21 cellular contexts compared by ENCODE assay signal in the genomic region with DNA sequence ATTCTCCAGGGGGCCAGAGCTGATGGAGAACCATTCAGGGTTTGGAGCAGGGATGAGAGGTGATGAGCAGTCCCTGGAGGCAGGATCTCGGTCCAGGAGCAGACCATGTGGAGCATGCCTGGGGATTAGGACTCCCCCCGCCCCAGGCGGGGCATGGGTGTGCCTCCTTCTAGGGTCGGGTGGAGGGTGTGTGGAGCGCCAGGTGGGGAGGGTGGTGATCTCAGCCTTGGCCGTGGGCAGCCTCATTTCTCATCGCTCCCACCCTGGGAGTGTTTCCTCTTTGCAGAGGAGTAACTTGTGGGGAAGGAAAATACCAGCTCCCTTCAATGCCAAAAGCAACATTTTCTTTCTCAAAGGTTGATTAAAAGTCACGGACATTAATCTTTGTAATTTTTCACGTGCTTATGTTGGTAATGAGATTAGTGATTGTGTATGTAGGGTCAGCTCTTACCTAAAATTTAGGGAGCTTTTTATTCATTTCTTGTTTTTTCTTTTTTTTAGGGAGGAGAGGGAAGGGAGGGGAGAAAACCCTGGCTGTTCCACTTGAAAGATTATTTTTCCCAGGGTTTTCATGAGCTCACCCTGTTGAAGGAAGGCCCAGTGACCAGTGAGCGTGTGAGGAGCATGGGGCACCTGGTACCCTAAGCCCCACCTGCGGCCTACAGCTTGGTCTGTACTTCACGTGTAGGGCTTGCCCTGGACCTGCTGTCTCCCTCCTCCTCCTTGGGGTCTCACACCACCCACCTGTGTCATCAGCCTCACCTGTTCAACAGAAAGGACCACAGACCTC. TPM values are rescaled to one million over a fixed set of nuclear protein-coding genes. Genes with fewer than 3 reads are reported as not detected.
DNase-seq lines count a peak whose midpoint lies in the region; ATAC-seq and TF ChIP-seq lines count a peak whose summit lies in the region.
"Had no signal": no experiment of that assay in that cellular context is flagged by ENCODE, and none has a peak within 500 bp of the region (broad histone marks: within the 10 kb centered on the region; RNA-seq: fewer than 3 reads in every experiment).

No MANE protein-coding gene starts in this region.

- intact Hi-C loops in esophagus squamous epithelium (cut with DNase I) = no loop called here
- intact Hi-C loops in activated CD4-positive, alpha-beta T cell treated with anti-CD3 and anti-CD28 coated beads for 36 hours (cut with DNase I, micrococcal nuclease) = no loop called here

- TF ChIP-seq CTCF in esophagus squamous epithelium (IDR thresholded peaks at IDR 0.05) (no peak), lung (IDR thresholded peaks at IDR 0.05; ENCODE audit: control extremely low read depth, extremely low read depth) (no peak), type B pancreatic cell (conservative IDR thresholded peaks at IDR 0.05) (no peak)

- H3K4me3 ChIP-seq in esophagus squamous epithelium = no peak overlapping the region
- no peak overlapping the region for H3K4me3 ChIP-seq in lung
- H3K4me3 ChIP-seq in HAP-1 = no peak overlapping the region
- H3K4me3 ChIP-seq in Karpas-422 (ENCODE audit: low read length) = no peak overlapping the region

- no peaks in the 10 kb centered on the region for H3K79me2 ChIP-seq in Karpas-422 (ENCODE audit: low read length)

- H3K36me3 Mint-ChIP-seq in type B pancreatic cell = no peaks in the 10 kb centered on the region
- H3K36me3 Mint-ChIP-seq in activated CD4-positive, alpha-beta T cell treated with anti-CD3 and anti-CD28 coated beads for 36 hours (ENCODE audit: low read depth) = no peaks in the 10 kb centered on the region
- H3K36me3 Mint-ChIP-seq: CD14-positive monocyte, natural killer cell had no signal

- peak overlapping the region in 3 of 4 donors; percentile 13 to 62 (median 51) for H3K27ac ChIP-seq in esophagus squamous epithelium
- no peak overlapping the region for H3K27ac ChIP-seq in lung (ENCODE audit: low read depth in 1 of 2, low read length in 1 of 2)
- H3K27ac ChIP-seq in Karpas-422 (ENCODE audit: low read length) = no peak overlapping the region
- H3K27ac ChIP-seq: 22Rv1, HL-60 had no signal

- TF ChIP-seq POLR2A in esophagus squamous epithelium (IDR thresholded peaks at IDR 0.05) = no peak

- peak overlapping the region; percentile 37 for H3K4me3 Mint-ChIP-seq in type B pancreatic cell
- H3K4me3 Mint-ChIP-seq in activated CD4-positive, alpha-beta T cell treated with anti-CD3 and anti-CD28 coated beads for 36 hours = no peak overlapping the region
- H3K4me3 Mint-ChIP-seq: activated CD8-positive, alpha-beta T cell treated with anti-CD3 and anti-CD28 coated beads, Interleukin-2, amount 10 ng/mL, durations not matched to agents 7 days and 5 days; activated T-helper 17 cell treated with anti-CD3 and anti-CD28 coated beads, Interleukin-2, amount 50 U/mL, for 72 hours; CD14-positive monocyte; natural killer cell had no signal

- CTCF ChIA-PET in activated CD4-positive, alpha-beta T cell treated with anti-CD3 and anti-CD28 coated beads for 36 hours (lab: Charles Lee) = interaction anchor here (0.6 to 1.1 kb wide), 2 partner anchors 15 to 547 kb away, joined by 3 to 4 read pairs; no protein-coding TSS in a partner anchor

- H3K27ac Mint-ChIP-seq in type B pancreatic cell = peak overlapping the region; percentile 48
- no peak overlapping the region for H3K27ac Mint-ChIP-seq in activated CD4-positive, alpha-beta T cell treated with anti-CD3 and anti-CD28 coated beads for 36 hours
- H3K27ac Mint-ChIP-seq: activated CD8-positive, alpha-beta T cell treated with anti-CD3 and anti-CD28 coated beads, Interleukin-2, amount 10 ng/mL, durations not matched to agents 7 days and 5 days; activated T-helper 17 cell treated with anti-CD3 and anti-CD28 coated beads, Interleukin-2, amount 50 U/mL, for 72 hours; CD14-positive monocyte; natural killer cell had no signal

- H2AFZ ChIP-seq in Karpas-422 (ENCODE audit: low read length) = no peak overlapping the region

- peaks cover 62% of the 10 kb centered on the region for H3K4me1 Mint-ChIP-seq in type B pancreatic cell (ENCODE audit: unreplicated experiment)
- H3K4me1 Mint-ChIP-seq in activated CD4-positive, alpha-beta T cell treated with anti-CD3 and anti-CD28 coated beads for 36 hours = no peaks in the 10 kb centered on the region
- H3K4me1 Mint-ChIP-seq: activated T-helper 17 cell treated with anti-CD3 and anti-CD28 coated beads, Interleukin-2, amount 50 U/mL, for 72 hours had no signal

- H3K4me2 ChIP-seq in Karpas-422 (ENCODE audit: low read depth, low read length, poor library complexity, severe bottlenecking) = no peak overlapping the region

- H3K9me2 ChIP-seq in Karpas-422 (replicated peaks; ENCODE audit: insufficient read depth, low read length) = no peaks in the 10 kb centered on the region

- H3K9ac ChIP-seq in Karpas-422 (ENCODE audit: low read length) = no peak overlapping the region

- H3K9me3 Mint-ChIP-seq in type B pancreatic cell = no peaks in the 10 kb centered on the region
- H3K9me3 Mint-ChIP-seq in activated CD4-positive, alpha-beta T cell treated with anti-CD3 and anti-CD28 coated beads for 36 hours (ENCODE audit: low read depth) = no peaks in the 10 kb centered on the region
- H3K9me3 Mint-ChIP-seq: activated T-helper 17 cell treated with anti-CD3 and anti-CD28 coated beads, Interleukin-2, amount 50 U/mL, for 72 hours; natural killer cell had no signal

- H3K9me3 ChIP-seq in esophagus squamous epithelium = no peaks in the 10 kb centered on the region
- no peaks in the 10 kb centered on the region for H3K9me3 ChIP-seq in lung (ENCODE audit: control insufficient read depth in 2 of 2, insufficient read depth in 1 of 2, low read length in 1 of 2)
- no peaks in the 10 kb centered on the region for H3K9me3 ChIP-seq in HAP-1
- no peaks in the 10 kb centered on the region for H3K9me3 ChIP-seq in Karpas-422 (ENCODE audit: low read length)

- H3K27me3 ChIP-seq in esophagus squamous epithelium (peaks cover 0 to 17% (median 0%) of the 10 kb centered on the region in 4 donors), lung (ENCODE audit: control insufficient read depth, insufficient read depth) (no peaks in the 10 kb centered on the region), HAP-1 (ENCODE audit: low read depth) (peaks cover 17% of the 10 kb centered on the region), Karpas-422 (ENCODE audit: low read length) (no peaks in the 10 kb centered on the region)

- H3K27me3 Mint-ChIP-seq in type B pancreatic cell = peaks cover 4% of the 10 kb centered on the region
- peaks cover 9% of the 10 kb centered on the region for H3K27me3 Mint-ChIP-seq in activated CD4-positive, alpha-beta T cell treated with anti-CD3 and anti-CD28 coated beads for 36 hours

- peak; percentile 31 for DNase-seq in DMS 273 (lab: John Stamatoyannopoulos, UW; ENCODE audit: unreplicated experiment)
- DNase-seq in DMS 273 treated with DMSO at 0.1 percent for 48 hours (lab: John Stamatoyannopoulos, UW) = no peak
- no peak for DNase-seq in esophagus squamous epithelium (lab: John Stamatoyannopoulos, UW)
- no peak for DNase-seq in lung (ENCODE audit: low spot score)
- no peak for DNase-seq in type B pancreatic cell (ENCODE audit: extremely low spot score, unreplicated experiment)
- no peak for DNase-seq in HAP-1 (ENCODE audit: low spot score in 2 of 2)
- DNase-seq in activated CD4-positive, alpha-beta T cell treated with anti-CD3 and anti-CD28 coated beads for 36 hours = no peak
- no peak for DNase-seq in Karpas-422
- DNase-seq: activated CD8-positive, alpha-beta T cell treated with anti-CD3 and anti-CD28 coated beads, Interleukin-2, amount 10 ng/mL, durations not matched to agents 7 days and 5 days; cortex of kidney; DND-41; KG1; natural killer cell; NCI-H2227 treated with DMSO at 0.1 percent for 48 hours; PC-3; substantia nigra had no signal

- in situ Hi-C loops in HAP-1 (cut with MboI; ENCODE audit: low sequenced_read_pairs) = no loop called here

- POLR2A ChIA-PET in activated CD4-positive, alpha-beta T cell treated with anti-CD3 and anti-CD28 coated beads for 36 hours (lab: Charles Lee) = no interaction called here

- peak; percentile 60 for ATAC-seq in lung (ENCODE audit: insufficient read depth, low FRiP score)
- ATAC-seq in activated CD4-positive, alpha-beta T cell treated with anti-CD3 and anti-CD28 coated beads for 36 hours = no peak
- ATAC-seq: activated CD8-positive, alpha-beta T cell treated with anti-CD3 and anti-CD28 coated beads, Interleukin-2, amount 10 ng/mL, durations not matched to agents 7 days and 5 days; activated T-helper 17 cell treated with anti-CD3 and anti-CD28 coated beads, Interleukin-2, amount 50 U/mL, for 72 hours; natural killer cell; PC-3; SK-N-SH treated with all-trans-retinoic acid at 6 μM for 48 hours had no signal

- no peaks in the 10 kb centered on the region for H4K20me1 ChIP-seq in Karpas-422 (ENCODE audit: insufficient read depth, low read depth, low read length)

- WGBS in esophagus squamous epithelium, 2 donors = 30 to 43% methylated on average over 8 to 10 of the region's 12 CpGs
- WGBS in lung, 2 donors = 54 to 57% methylated on average over 12 of the region's 12 CpGs

- H3K36me3 ChIP-seq in esophagus squamous epithelium (no peaks in the 10 kb centered on the region), lung (ENCODE audit: control insufficient read depth in 2 of 2, insufficient read depth in 2 of 2, low read length in 2 of 2) (no peaks in the 10 kb centered on the region), HAP-1 (replicated peaks) (no peaks in the 10 kb centered on the region), Karpas-422 (ENCODE audit: insufficient read depth, low read length) (no peaks in the 10 kb centered on the region)

- H3K4me1 ChIP-seq in esophagus squamous epithelium = peaks cover 0 to 54% (median 5%) of the 10 kb centered on the region in 3 donors
- no peaks in the 10 kb centered on the region for H3K4me1 ChIP-seq in lung (ENCODE audit: control insufficient read depth in 2 of 2, insufficient read depth in 2 of 2, low read length in 2 of 2)
- H3K4me1 ChIP-seq in HAP-1 = no peaks in the 10 kb centered on the region
- H3K4me1 ChIP-seq in Karpas-422 (ENCODE audit: low read length) = no peaks in the 10 kb centered on the region

RNA-seq across cellular contexts. Expression of gene FBLN2, which starts 11.0 kb away (rescaled TPM):
- 100 to 1,000 TPM in 1 of 4 donors, 10 to 100 TPM in 2, 1 to 10 TPM in 1; 6.3 to 122 (median 25.7) TPM for total RNA-seq in esophagus squamous epithelium
- total RNA-seq in lung = 10 to 100 TPM; 34.0 to 43.4 TPM
- 1 to 10 TPM; 4.3 to 8.2 TPM for polyA plus RNA-seq in lung
- total RNA-seq in type B pancreatic cell (ENCODE audit: low replicate concordance) = 49.1 and 67.6 TPM in 2 replicates
- under 1 TPM in 1 of 2 experiments, not detected in 1; 0.05 TPM for total RNA-seq in activated CD4-positive, alpha-beta T cell treated with anti-CD3 and anti-CD28 coated beads for 36 hours
- total RNA-seq in Karpas-422 (2014; rRNA removed; shearing (Covaris generic); ENCODE audit: low replicate concordance) = not detected in 2 replicates
- polyA plus RNA-seq: CD14-positive monocyte had no signal

Comparison
In these comparisons a context has a peak if more than half of its experiments do, and no peak if none do; other contexts are left out.
1. H3K27ac ChIP-seq: peak in esophagus squamous epithelium (3 of 4); none in lung (0 of 2) and Karpas-422 (single experiment).